Comparison of ENCODE assay signal across 1 cellular context in the genomic region with DNA sequence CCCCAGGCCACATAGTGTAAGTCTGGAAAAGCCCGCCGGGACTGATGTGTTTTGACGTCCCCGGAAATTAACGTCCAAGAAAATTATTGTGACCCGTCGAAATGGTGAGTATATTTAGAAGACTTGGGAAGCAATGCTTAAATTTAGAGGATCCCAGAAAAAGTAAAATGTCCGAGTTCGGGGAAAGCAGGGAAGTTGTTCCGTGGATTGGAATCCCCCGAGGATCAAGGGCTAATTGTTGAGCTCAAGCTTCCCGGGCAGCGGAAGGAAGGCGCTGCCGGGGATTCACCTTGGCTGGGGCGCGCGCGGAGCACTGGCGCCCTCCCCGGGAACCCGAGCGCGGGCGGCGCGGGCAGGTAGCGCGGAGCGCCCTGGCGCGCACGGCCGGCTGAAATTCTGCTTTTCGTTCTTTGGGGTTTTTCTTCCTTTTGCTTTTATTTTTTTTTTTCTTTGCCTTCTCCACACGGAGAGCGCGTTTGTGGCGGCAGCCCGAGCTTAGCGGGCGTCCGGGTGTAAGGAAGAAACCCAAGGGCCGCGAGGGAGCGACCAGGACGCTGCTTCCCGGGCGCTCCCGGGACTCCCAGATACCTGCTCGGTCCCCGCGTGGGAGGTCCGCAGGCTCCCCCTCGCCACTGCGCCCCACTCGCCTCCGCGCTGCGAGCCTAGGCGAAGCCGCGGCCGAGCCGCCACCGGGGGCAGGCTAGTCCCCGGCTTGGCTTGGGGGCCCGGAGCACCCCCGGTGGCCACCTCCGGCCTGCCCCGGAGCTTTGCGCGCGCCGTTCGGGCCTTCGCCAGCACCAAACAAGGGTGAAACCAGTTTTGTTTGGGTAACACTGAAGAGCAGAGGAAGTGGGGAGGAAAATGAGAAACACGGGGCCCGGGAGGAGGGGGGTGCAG.
TF ChIP-seq lines count a peak whose summit lies in the region.

No MANE protein-coding gene starts in this region.

TF ChIP-seq in HepG2, 621 proteins besides CTCF, POLR2A, EP300 and RAD21 (continued from another document):
- TF ChIP-seq, protein P1, sequence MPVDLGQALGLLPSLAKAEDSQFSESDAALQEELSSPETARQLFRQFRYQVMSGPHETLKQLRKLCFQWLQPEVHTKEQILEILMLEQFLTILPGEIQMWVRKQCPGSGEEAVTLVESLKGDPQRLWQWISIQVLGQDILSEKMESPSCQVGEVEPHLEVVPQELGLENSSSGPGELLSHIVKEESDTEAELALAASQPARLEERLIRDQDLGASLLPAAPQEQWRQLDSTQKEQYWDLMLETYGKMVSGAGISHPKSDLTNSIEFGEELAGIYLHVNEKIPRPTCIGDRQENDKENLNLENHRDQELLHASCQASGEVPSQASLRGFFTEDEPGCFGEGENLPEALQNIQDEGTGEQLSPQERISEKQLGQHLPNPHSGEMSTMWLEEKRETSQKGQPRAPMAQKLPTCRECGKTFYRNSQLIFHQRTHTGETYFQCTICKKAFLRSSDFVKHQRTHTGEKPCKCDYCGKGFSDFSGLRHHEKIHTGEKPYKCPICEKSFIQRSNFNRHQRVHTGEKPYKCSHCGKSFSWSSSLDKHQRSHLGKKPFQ (CRISPR knock-in tag; IDR thresholded peaks at IDR 0.05; ENCODE audit: insufficient replicate concordance): no peak
- 0 out of 2 replicates have a peak, but pooled peaks have one; percentile 23 for TF ChIP-seq ZSCAN20 (CRISPR knock-in tag; IDR thresholded peaks at IDR 0.05; ENCODE audit: borderline replicate concordance)
- TF ChIP-seq, protein P2, sequence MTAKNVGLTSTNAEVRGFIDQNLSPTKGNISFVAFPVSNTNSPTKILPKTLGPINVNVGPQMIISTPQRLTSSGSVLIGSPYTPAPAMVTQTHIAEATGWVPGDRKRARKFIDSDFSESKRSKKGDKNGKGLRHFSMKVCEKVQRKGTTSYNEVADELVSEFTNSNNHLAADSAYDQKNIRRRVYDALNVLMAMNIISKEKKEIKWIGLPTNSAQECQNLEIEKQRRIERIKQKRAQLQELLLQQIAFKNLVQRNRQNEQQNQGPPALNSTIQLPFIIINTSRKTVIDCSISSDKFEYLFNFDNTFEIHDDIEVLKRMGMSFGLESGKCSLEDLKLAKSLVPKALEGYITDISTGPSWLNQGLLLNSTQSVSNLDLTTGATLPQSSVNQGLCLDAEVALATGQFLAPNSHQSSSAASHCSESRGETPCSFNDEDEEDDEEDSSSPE (CRISPR knock-in tag; IDR thresholded peaks at IDR 0.05): 0 out of 2 replicates have a peak, but pooled peaks have one; percentile 25
- TF ChIP-seq RNF2 (conservative IDR thresholded peaks at IDR 0.05; ENCODE audit: low read depth): peak; percentile 95
- TF ChIP-seq ZFY (CRISPR knock-in tag; IDR thresholded peaks at IDR 0.05): no peak
- TF ChIP-seq NPAS2 (CRISPR knock-in tag; IDR thresholded peaks at IDR 0.05; ENCODE audit: borderline replicate concordance): no peak
- TF ChIP-seq TCF12 (IDR thresholded peaks at IDR 0.05): no peak
- no peak for TF ChIP-seq TCF12 (CRISPR knock-in tag; IDR thresholded peaks at IDR 0.05)
- TF ChIP-seq SP4 (CRISPR knock-in tag; IDR thresholded peaks at IDR 0.05): 0 out of 2 replicates have a peak, but pooled peaks have one; percentile 25
- peak; percentile 10; the same call in 1 of the 2 replicates for TF ChIP-seq SALL1 (CRISPR knock-in tag; IDR thresholded peaks at IDR 0.05)
- peak; percentile 71; the same call in 1 of the 2 replicates for TF ChIP-seq ZNF501 (CRISPR knock-in tag; IDR thresholded peaks at IDR 0.05)
- TF ChIP-seq CHCHD3 (CRISPR knock-in tag; IDR thresholded peaks at IDR 0.05): no peak
- no peak for TF ChIP-seq TAF1 (CRISPR knock-in tag; IDR thresholded peaks at IDR 0.05)
- 0 out of 2 replicates have a peak, but pooled peaks have one; percentile 23 for TF ChIP-seq KLF6 (CRISPR knock-in tag; IDR thresholded peaks at IDR 0.05)
- 0 out of 2 replicates have a peak, but pooled peaks have one; percentile 36 for TF ChIP-seq ELF3 (CRISPR knock-in tag; IDR thresholded peaks at IDR 0.05)
- TF ChIP-seq ZNF33A (CRISPR knock-in tag; IDR thresholded peaks at IDR 0.05; ENCODE audit: borderline replicate concordance): 0 out of 2 replicates have a peak, but pooled peaks have one; percentile 55
